In genomic region chr5:36944024-36944423, GRCh38 we compare ENCODE assay signal across 19 cellular contexts.
"Had no signal": no experiment of that assay in that cellular context is flagged by ENCODE, and none has a peak within 500 bp of the region (broad histone marks: within the 10 kb centered on the region; RNA-seq: fewer than 3 reads in every experiment).

No MANE protein-coding gene starts in this region.

- H3K27ac Mint-ChIP-seq: activated CD8-positive, alpha-beta T cell treated with anti-CD3 and anti-CD28 coated beads, Interleukin-2, amount 10 ng/mL, durations not matched to agents 7 days and 5 days; activated naive CD4-positive, alpha-beta T cell treated with anti-CD3 and anti-CD28 coated beads, Interleukin-2, amount 50 U/mL, for 72 hours; stimulated activated naive CD8-positive, alpha-beta T cell treated with anti-CD3 and anti-CD28 coated beads, Interleukin-15, Interleukin-2, amounts not matched to agents 100 ng/mL and 50 ng/mL, for 24 hours; T-helper 2 cell treated with Interferon-gamma antibody and Interleukin-4, amounts not matched to agents 5 μg/mL and 100 μg/mL, for 36 hours had no signal

- H3K27me3 Mint-ChIP-seq: naive thymus-derived CD4-positive, alpha-beta T cell; stimulated activated naive CD8-positive, alpha-beta T cell treated with anti-CD3 and anti-CD28 coated beads, Interleukin-15, Interleukin-2, amounts not matched to agents 100 ng/mL and 50 ng/mL, for 24 hours had no signal

- H3K4me3 ChIP-seq: lower lobe of right lung, ovary, skin epidermis, tibial artery had no signal

- DNase-seq: activated CD4-positive, alpha-beta T cell treated with anti-CD3 and anti-CD28 coated beads for 1 hour; activated CD4-positive, alpha-beta T cell treated with anti-CD3 and anti-CD28 coated beads, Interleukin-2, amount 50 U/mL, for 1 hour; activated CD8-positive, alpha-beta T cell treated with anti-CD3 and anti-CD28 coated beads, Interleukin-2, amount 10 ng/mL, durations not matched to agents 7 days and 5 days; activated T-cell treated with anti-CD3 and anti-CD28 coated beads, Interleukin-2, amount 50 U/mL, for 1 hour; cortex of kidney; effector CD4-positive, alpha-beta T cell; kidney; lower lobe of right lung; ovary; right cardiac atrium; stimulated activated CD4-positive, alpha-beta T cell treated with anti-CD3 and anti-CD28 coated beads, Interleukin-1b, Interleukin-23, amount 100 ng/mL, for 48 hours; tibial artery; WERI-Rb-1 had no signal

- H3K9me3 ChIP-seq: lower lobe of right lung, neutrophil, ovary, tibial artery had no signal

- H3K4me3 Mint-ChIP-seq: activated CD8-positive, alpha-beta T cell treated with anti-CD3 and anti-CD28 coated beads, Interleukin-2, amount 10 ng/mL, durations not matched to agents 7 days and 5 days; stimulated activated naive CD8-positive, alpha-beta T cell treated with anti-CD3 and anti-CD28 coated beads, Interleukin-15, Interleukin-2, amounts not matched to agents 100 ng/mL and 50 ng/mL, for 24 hours; T-helper 2 cell treated with Interferon-gamma antibody and Interleukin-4, amounts not matched to agents 5 μg/mL and 100 μg/mL, for 36 hours had no signal

- ATAC-seq: activated CD8-positive, alpha-beta T cell treated with anti-CD3 and anti-CD28 coated beads, Interleukin-2, amount 10 ng/mL, durations not matched to agents 7 days and 5 days; activated naive CD4-positive, alpha-beta T cell treated with anti-CD3 and anti-CD28 coated beads, Interleukin-2, amount 50 U/mL, for 72 hours; lower lobe of right lung; right cardiac atrium had no signal

- H3K36me3 ChIP-seq: lower lobe of right lung, neutrophil, ovary, tibial artery, WERI-Rb-1 had no signal

- H3K27ac ChIP-seq: lower lobe of right lung, neutrophil, ovary, skin epidermis, tibial artery, WERI-Rb-1 had no signal

- H3K36me3 Mint-ChIP-seq: activated naive CD4-positive, alpha-beta T cell treated with anti-CD3 and anti-CD28 coated beads, Interleukin-2, amount 50 U/mL, for 72 hours had no signal

- H3K9me3 Mint-ChIP-seq: activated naive CD4-positive, alpha-beta T cell treated with anti-CD3 and anti-CD28 coated beads, Interleukin-2, amount 50 U/mL, for 72 hours; naive thymus-derived CD4-positive, alpha-beta T cell; stimulated activated naive CD8-positive, alpha-beta T cell treated with anti-CD3 and anti-CD28 coated beads, Interleukin-15, Interleukin-2, amounts not matched to agents 100 ng/mL and 50 ng/mL, for 24 hours; T-helper 2 cell treated with Interferon-gamma antibody and Interleukin-4, amounts not matched to agents 5 μg/mL and 100 μg/mL, for 36 hours had no signal

- H3K27me3 ChIP-seq: neutrophil, ovary, tibial artery had no signal
